In the genomic region with DNA sequence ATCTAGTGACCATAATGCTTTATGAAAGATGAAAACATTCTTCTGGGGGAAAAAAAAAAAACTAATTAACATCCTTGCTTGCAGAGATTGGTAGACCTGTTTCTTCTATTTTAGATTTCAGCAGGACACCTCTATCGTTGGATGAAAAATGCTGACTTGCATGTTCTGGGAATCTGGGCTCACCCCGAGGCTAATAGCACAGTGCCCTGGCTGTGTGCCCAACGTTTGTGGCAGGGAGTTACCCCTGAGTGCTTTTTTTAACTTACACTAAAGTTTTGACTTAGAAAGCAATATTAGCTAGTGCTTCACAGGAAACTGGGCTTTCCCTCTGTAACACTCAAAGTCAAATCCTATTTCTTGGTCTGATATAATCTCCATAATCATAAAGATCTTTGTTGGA, we compare ENCODE assay signal across 13 cellular contexts.
DNase-seq lines count a peak whose midpoint lies in the region; ATAC-seq and TF ChIP-seq lines count a peak whose summit lies in the region.
"Had no signal": no experiment of that assay in that cellular context is flagged by ENCODE, and none has a peak within 500 bp of the region (broad histone marks: within the 10 kb centered on the region; RNA-seq: fewer than 3 reads in every experiment).

No MANE protein-coding gene starts in this region.

- H3K4me1 ChIP-seq in SK-N-SH (ENCODE audit: control insufficient read depth in 1 of 2, insufficient read depth in 2 of 2, low read depth in 1 of 2, low read length in 1 of 2) (peaks cover 0 to 2% of the 10 kb centered on the region in 2 experiments; a peak in 2 of 4 replicates), heart left ventricle (peaks cover 0 to 46% (median 25%) of the 10 kb centered on the region in 12 donors), transverse colon (peaks cover 0 to 18% (median 4%) of the 10 kb centered on the region in 4 donors)
- H3K4me1 ChIP-seq: left lung, parathyroid adenoma had no signal

- no peaks in the 10 kb centered on the region for H3K36me3 Mint-ChIP-seq in activated naive CD4-positive, alpha-beta T cell treated with anti-CD3 and anti-CD28 coated beads, Interleukin-2, amount 50 U/mL, for 72 hours
- H3K36me3 Mint-ChIP-seq in activated CD4-positive, alpha-beta T cell treated with anti-CD3 and anti-CD28 coated beads, Interleukin-2, amount 10 ng/mL, durations not matched to agents 7 days and 5 days (ENCODE audit: low read depth): no peaks in the 10 kb centered on the region

- intact Hi-C loops in heart left ventricle (cut with DNase I): loop anchor here in 5 of 10 donors (10.0 kb wide), 1 partner anchor 336 kb away; no protein-coding TSS in a partner anchor
- intact Hi-C loops in transverse colon (cut with DNase I; ENCODE audit: low total_unique reads): no loop called here

- H3K4me3 ChIP-seq in SK-N-SH (ENCODE audit: low read depth in 2 of 2, low read length in 1 of 2): no peak overlapping the region
- no peak overlapping the region for H3K4me3 ChIP-seq in heart left ventricle
- H3K4me3 ChIP-seq in transverse colon: no peak overlapping the region
- H3K4me3 ChIP-seq: coronary artery, left lung had no signal

- no peaks in the 10 kb centered on the region; the same call in 1 of the 2 replicates for H3K9me3 ChIP-seq in SK-N-SH
- H3K9me3 ChIP-seq in heart left ventricle: peaks cover 0 to 30% (median 0%) of the 10 kb centered on the region in 12 donors
- no peaks in the 10 kb centered on the region for H3K9me3 ChIP-seq in transverse colon
- H3K9me3 ChIP-seq: left lung had no signal

- no peak for DNase-seq in SK-N-SH
- DNase-seq in NCI-H748 (lab: John Stamatoyannopoulos, UW; ENCODE audit: unreplicated experiment): peak; percentile 66
- DNase-seq in heart left ventricle: peak; percentile 62 to 85 (median 67)
- DNase-seq in transverse colon: peak; percentile 43
- DNase-seq in hypothalamus (lab: John Stamatoyannopoulos, UW): no peak
- no peak for DNase-seq in activated naive CD4-positive, alpha-beta T cell treated with anti-CD3 and anti-CD28 coated beads, Interleukin-2, amount 50 U/mL, for 72 hours (ENCODE audit: low spot score in 2 of 2)
- no peak for DNase-seq in activated CD4-positive, alpha-beta T cell treated with anti-CD3 and anti-CD28 coated beads, Interleukin-2, amount 10 ng/mL, durations not matched to agents 7 days and 5 days
- DNase-seq: KG1, NCI-H774 had no signal

- no peak overlapping the region for H2AFZ ChIP-seq in SK-N-SH (ENCODE audit: low read depth)
- H2AFZ ChIP-seq: parathyroid adenoma had no signal

- 13% methylated on average over 3 of the region's 3 CpGs for WGBS in SK-N-SH (ENCODE audit: low lambda C conversion rate)
- whole genome bisulfite sequencing in heart left ventricle, 4 donors: 3 to 5% (median 4%) methylated on average over 3 of the region's 3 CpGs
- WGBS in transverse colon (ENCODE audit: low coverage in 1 of 2), 2 donors: 7 to 15% methylated on average over 3 of the region's 3 CpGs

- TF ChIP-seq CTCF in SK-N-SH (IDR thresholded peaks at IDR 0.05): no peak
- TF ChIP-seq CTCF in heart left ventricle (IDR thresholded peaks at IDR 0.05): no peak
- TF ChIP-seq CTCF in transverse colon (IDR thresholded peaks at IDR 0.05): no peak

- no peaks in the 10 kb centered on the region for H3K9me2 ChIP-seq in SK-N-SH

- in situ Hi-C loops in transverse colon (cut with MboI; ENCODE audit: low pct_ligation_motif_present in 1 of 4, low pct_unique_long_range_greater_than_20kb in 1 of 4, low sequenced_read_pairs in 3 of 4): no loop called here

- H3K9me3 Mint-ChIP-seq in activated naive CD4-positive, alpha-beta T cell treated with anti-CD3 and anti-CD28 coated beads, Interleukin-2, amount 50 U/mL, for 72 hours: peaks cover 10 to 15% of the 10 kb centered on the region in 2 donors
- H3K9me3 Mint-ChIP-seq in activated CD4-positive, alpha-beta T cell treated with anti-CD3 and anti-CD28 coated beads, Interleukin-2, amount 10 ng/mL, durations not matched to agents 7 days and 5 days: peaks cover 11% of the 10 kb centered on the region

- no peaks in the 10 kb centered on the region for H3F3A ChIP-seq in SK-N-SH (replicated peaks; ENCODE audit: insufficient read depth)

- H3K79me2 ChIP-seq in SK-N-SH (ENCODE audit: insufficient read depth): no peaks in the 10 kb centered on the region
- H3K79me2 ChIP-seq: parathyroid adenoma had no signal

- no peak overlapping the region for H3K4me3 Mint-ChIP-seq in activated CD4-positive, alpha-beta T cell treated with anti-CD3 and anti-CD28 coated beads, Interleukin-2, amount 10 ng/mL, durations not matched to agents 7 days and 5 days

- H3K4me1 Mint-ChIP-seq in activated CD4-positive, alpha-beta T cell treated with anti-CD3 and anti-CD28 coated beads, Interleukin-2, amount 10 ng/mL, durations not matched to agents 7 days and 5 days: no peaks in the 10 kb centered on the region

- H4K20me1 ChIP-seq in SK-N-SH (ENCODE audit: insufficient read depth): no peaks in the 10 kb centered on the region

- H3K36me3 ChIP-seq in SK-N-SH (replicated peaks in 1 of 2; ENCODE audit: control insufficient read depth in 1 of 2, insufficient read depth in 2 of 2, low read length in 1 of 2): no peaks in the 10 kb centered on the region
- no peaks in the 10 kb centered on the region for H3K36me3 ChIP-seq in heart left ventricle
- no peaks in the 10 kb centered on the region for H3K36me3 ChIP-seq in transverse colon
- H3K36me3 ChIP-seq: left lung had no signal

- H3K27ac Mint-ChIP-seq in activated naive CD4-positive, alpha-beta T cell treated with anti-CD3 and anti-CD28 coated beads, Interleukin-2, amount 50 U/mL, for 72 hours: no peak overlapping the region
- no peak overlapping the region for H3K27ac Mint-ChIP-seq in activated CD4-positive, alpha-beta T cell treated with anti-CD3 and anti-CD28 coated beads, Interleukin-2, amount 10 ng/mL, durations not matched to agents 7 days and 5 days

- H3K4me2 ChIP-seq in SK-N-SH: no peak overlapping the region

- CTCF ChIA-PET in SK-N-SH (lab: Yijun Ruan, JAX): interaction anchor here (1.1 kb wide), 1 partner anchor 11 kb away, joined by 5 read pairs; no protein-coding TSS in a partner anchor
- CTCF ChIA-PET in activated CD4-positive, alpha-beta T cell treated with anti-CD3 and anti-CD28 coated beads, Interleukin-2, amount 10 ng/mL, durations not matched to agents 7 days and 5 days (lab: Charles Lee): no interaction called here

- no peak for TF ChIP-seq EP300 in SK-N-SH (IDR thresholded peaks at IDR 0.05; ENCODE audit: borderline replicate concordance in 1 of 2, low read depth in 1 of 2, low read length in 1 of 2)
- TF ChIP-seq EP300 in transverse colon (IDR thresholded peaks at IDR 0.05; ENCODE audit: low read depth): no peak

- POLR2A ChIA-PET in SK-N-SH (lab: Yijun Ruan, JAX): no interaction called here
- POLR2A ChIA-PET in activated CD4-positive, alpha-beta T cell treated with anti-CD3 and anti-CD28 coated beads, Interleukin-2, amount 10 ng/mL, durations not matched to agents 7 days and 5 days (lab: Charles Lee): no interaction called here

- H3K27ac ChIP-seq in SK-N-SH (ENCODE audit: low read depth in 2 of 2, low read length in 1 of 2): no peak overlapping the region
- peak overlapping the region in 3 of 12 donors; percentile 0 to 20 (median 16) for H3K27ac ChIP-seq in heart left ventricle
- no peak overlapping the region for H3K27ac ChIP-seq in transverse colon
- H3K27ac ChIP-seq: coronary artery, left lung, parathyroid adenoma had no signal

- ATAC-seq in SK-N-SH treated with all-trans-retinoic acid at 6 μM for 48 hours (no peak), heart left ventricle (peak; percentile 51 to 73 (median 66))
- ATAC-seq in activated naive CD4-positive, alpha-beta T cell treated with anti-CD3 and anti-CD28 coated beads, Interleukin-2, amount 50 U/mL, for 72 hours: no peak
- ATAC-seq: left lung had no signal

- TF ChIP-seq RAD21 in SK-N-SH (IDR thresholded peaks at IDR 0.05; ENCODE audit: low read length): no peak

- H3K27me3 Mint-ChIP-seq in activated CD4-positive, alpha-beta T cell treated with anti-CD3 and anti-CD28 coated beads, Interleukin-2, amount 10 ng/mL, durations not matched to agents 7 days and 5 days: no peaks in the 10 kb centered on the region

- TF ChIP-seq POLR2A in heart left ventricle (IDR thresholded peaks at IDR 0.05) (no peak), transverse colon (IDR thresholded peaks at IDR 0.05) (no peak)

- no peak overlapping the region for H3K9ac ChIP-seq in SK-N-SH
- H3K9ac ChIP-seq: parathyroid adenoma had no signal

- H3K27me3 ChIP-seq in SK-N-SH (ENCODE audit: insufficient read depth) (no peaks in the 10 kb centered on the region), heart left ventricle (no peaks in the 10 kb centered on the region), transverse colon (no peaks in the 10 kb centered on the region)
- H3K27me3 ChIP-seq: left lung had no signal

TF ChIP-seq in SK-N-SH, 30 proteins besides CTCF, POLR2A, EP300 and RAD21 (continues in another document):
- TF ChIP-seq NFIC (IDR thresholded peaks at IDR 0.05; ENCODE audit: borderline replicate concordance): 0 out of 2 replicates have a peak, but pooled peaks have one; percentile 21

TF ChIP-seq in SK-N-SH treated with all-trans-retinoic acid at 6 μM for 48 hours, 23 proteins besides CTCF, POLR2A, EP300 and RAD21 (continues in another document):
- TF ChIP-seq BACH2 (CRISPR knock-in tag; IDR thresholded peaks at IDR 0.05; ENCODE audit: borderline replicate concordance) (no peak), PPARA (CRISPR knock-in tag; IDR thresholded peaks at IDR 0.05; ENCODE audit: borderline replicate concordance) (no peak), ZNF8 (CRISPR knock-in tag; IDR thresholded peaks at IDR 0.05) (no peak), CSDC2 (CRISPR knock-in tag; IDR thresholded peaks at IDR 0.05) (no peak), GLIS3 (CRISPR knock-in tag; IDR thresholded peaks at IDR 0.05) (no peak), SNAI2 (CRISPR knock-in tag; IDR thresholded peaks at IDR 0.05) (no peak), ESRRG (CRISPR knock-in tag; IDR thresholded peaks at IDR 0.05) (no peak)
- TF ChIP-seq, protein P1, sequence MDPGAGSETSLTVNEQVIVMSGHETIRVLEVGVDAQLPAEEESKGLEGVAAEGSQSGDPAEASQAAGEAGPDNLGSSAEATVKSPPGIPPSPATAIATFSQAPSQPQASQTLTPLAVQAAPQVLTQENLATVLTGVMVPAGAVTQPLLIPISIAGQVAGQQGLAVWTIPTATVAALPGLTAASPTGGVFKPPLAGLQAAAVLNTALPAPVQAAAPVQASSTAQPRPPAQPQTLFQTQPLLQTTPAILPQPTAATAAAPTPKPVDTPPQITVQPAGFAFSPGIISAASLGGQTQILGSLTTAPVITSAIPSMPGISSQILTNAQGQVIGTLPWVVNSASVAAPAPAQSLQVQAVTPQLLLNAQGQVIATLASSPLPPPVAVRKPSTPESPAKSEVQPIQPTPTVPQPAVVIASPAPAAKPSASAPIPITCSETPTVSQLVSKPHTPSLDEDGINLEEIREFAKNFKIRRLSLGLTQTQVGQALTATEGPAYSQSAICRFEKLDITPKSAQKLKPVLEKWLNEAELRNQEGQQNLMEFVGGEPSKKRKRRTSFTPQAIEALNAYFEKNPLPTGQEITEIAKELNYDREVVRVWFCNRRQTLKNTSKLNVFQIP (CRISPR knock-in tag; IDR thresholded peaks at IDR 0.05; ENCODE audit: borderline replicate concordance, low read depth): no peak

Comparison
In these comparisons a context has a peak if more than half of its experiments do, and no peak if none do; other contexts are left out.
1. DNase-seq: peak in NCI-H748 (single experiment), heart left ventricle (5 of 5) and transverse colon (single experiment); none in SK-N-SH (single experiment), hypothalamus (0 of 51), activated naive CD4-positive, alpha-beta T cell treated with anti-CD3 and anti-CD28 coated beads, Interleukin-2, amount 50 U/mL, for 72 hours (0 of 2) and activated CD4-positive, alpha-beta T cell treated with anti-CD3 and anti-CD28 coated beads, Interleukin-2, amount 10 ng/mL, durations not matched to agents 7 days and 5 days (single experiment).
2. ATAC-seq: peak in heart left ventricle (4 of 4); none in SK-N-SH treated with all-trans-retinoic acid at 6 μM for 48 hours (single experiment) and activated naive CD4-positive, alpha-beta T cell treated with anti-CD3 and anti-CD28 coated beads, Interleukin-2, amount 50 U/mL, for 72 hours (0 of 2).